10 cellular contexts compared by ENCODE assay signal in the genomic region with DNA sequence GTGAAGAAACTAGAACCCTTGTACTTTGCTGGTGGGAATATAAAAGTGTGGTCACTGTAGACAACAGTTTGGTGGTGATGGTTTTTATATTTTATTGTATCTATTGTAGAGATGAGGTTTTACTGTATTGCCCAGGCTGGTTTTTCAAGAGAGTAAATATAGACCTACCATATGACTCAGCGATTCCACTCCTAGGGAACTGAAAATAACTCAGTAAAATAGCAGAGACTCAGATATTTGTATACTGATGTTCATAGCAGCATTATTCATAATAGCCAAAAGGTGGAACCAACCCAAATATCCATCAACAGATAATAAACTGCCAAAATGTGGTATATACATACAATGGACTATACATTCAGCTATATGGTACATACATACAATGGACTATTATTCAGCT.
DNase-seq lines count a peak whose midpoint lies in the region; ATAC-seq, FAIRE-seq and TF ChIP-seq lines count a peak whose summit lies in the region.
"Had no signal": no experiment of that assay in that cellular context is flagged by ENCODE, and none has a peak within 500 bp of the region (broad histone marks: within the 10 kb centered on the region; RNA-seq: fewer than 3 reads in every experiment).

No MANE protein-coding gene starts in this region.

- 39 to 69% methylated on average over 1 of the region's 1 CpG for WGBS in esophagus squamous epithelium, 2 donors

- no peaks in the 10 kb centered on the region for H3K27me3 ChIP-seq in bronchial epithelial cell (ENCODE audit: control insufficient read depth, insufficient read depth, low read length)
- no peaks in the 10 kb centered on the region for H3K27me3 ChIP-seq in esophagus squamous epithelium
- H3K27me3 ChIP-seq: adrenal gland had no signal

- no peak overlapping the region for H3K4me3 ChIP-seq in bronchial epithelial cell (ENCODE audit: low read depth, low read length)
- no peak overlapping the region for H3K4me3 ChIP-seq in esophagus squamous epithelium
- H3K4me3 ChIP-seq: adrenal gland had no signal

- in situ Hi-C loops in GM13976 (cut with MboI; ENCODE audit: low sequenced_read_pairs, unreplicated experiment) = no loop called here

- TF ChIP-seq POLR2A in esophagus squamous epithelium (IDR thresholded peaks at IDR 0.05) = no peak

- DNase-seq in bronchial epithelial cell (ENCODE audit: low read depth) (peak; percentile 63), GM13976 (ENCODE audit: low spot score) (no peak), iPS-NIHi7 (ENCODE audit: extremely low spot score) (no peak), esophagus squamous epithelium (lab: John Stamatoyannopoulos, UW) (no peak), activated gamma-delta T cell treated with Interleukin-2 at 50 U/mL for 16 hours (no peak)
- DNase-seq: adrenal gland; stimulated activated CD4-positive, alpha-beta T cell treated with anti-CD3 and anti-CD28 coated beads, Interleukin-4, amount 100 ng/mL, for 4 hours had no signal

- H3K36me3 ChIP-seq in bronchial epithelial cell (ENCODE audit: control insufficient read depth, insufficient read depth, low read length) (no peaks in the 10 kb centered on the region), esophagus squamous epithelium (no peaks in the 10 kb centered on the region)
- H3K36me3 ChIP-seq: adrenal gland had no signal

- H3K4me1 ChIP-seq in esophagus squamous epithelium = no peaks in the 10 kb centered on the region
- H3K4me1 ChIP-seq: adrenal gland had no signal

- peak; percentile 71 for ATAC-seq in GM18498 (IDR thresholded peaks at IDR 0.05; ENCODE audit: unreplicated experiment)
- peak; percentile 79 for ATAC-seq in GM21529 (IDR thresholded peaks at IDR 0.05; ENCODE audit: unreplicated experiment)
- peak; percentile 89 for ATAC-seq in HG03378 (IDR thresholded peaks at IDR 0.05; ENCODE audit: unreplicated experiment)

- TF ChIP-seq CTCF in bronchial epithelial cell (IDR thresholded peaks at IDR 0.05; ENCODE audit: insufficient read depth, low read length, severe bottlenecking) (no peak), GM13976 (IDR thresholded peaks at IDR 0.05; ENCODE audit: borderline replicate concordance, control extremely low read depth, extremely low read depth, insufficient read depth, missing control alignments) (no peak), esophagus squamous epithelium (IDR thresholded peaks at IDR 0.05) (no peak)

- intact Hi-C loops in esophagus squamous epithelium (cut with DNase I) = no loop called here

- no peak for FAIRE-seq in bronchial epithelial cell (lab: Jason Lieb, UNC)

- no peaks in the 10 kb centered on the region for H3K9me3 ChIP-seq in esophagus squamous epithelium
- H3K9me3 ChIP-seq: adrenal gland had no signal

- no peak overlapping the region for H3K27ac ChIP-seq in esophagus squamous epithelium
- H3K27ac ChIP-seq: adrenal gland had no signal
